Comparison of ENCODE assay signal across 27 cellular contexts in genomic region chr7:50865450-50865849, GRCh38.
"Had no signal": no experiment of that assay in that cellular context is flagged by ENCODE, and none has a peak within 500 bp of the region (broad histone marks: within the 10 kb centered on the region; RNA-seq: fewer than 3 reads in every experiment).

No MANE protein-coding gene starts in this region.

- H3K9me3 ChIP-seq: ascending aorta, heart right ventricle, psoas muscle, spleen, suprapubic skin, tibial artery had no signal

- ATAC-seq: heart right ventricle; naive thymus-derived CD8-positive, alpha-beta T cell; psoas muscle had no signal

- H3K27ac ChIP-seq: ascending aorta, brain microvascular endothelial cell, dorsolateral prefrontal cortex, heart right ventricle, parathyroid adenoma, psoas muscle, spleen, suprapubic skin, tibial artery had no signal

- FAIRE-seq: colon had no signal

- H3K79me2 ChIP-seq: parathyroid adenoma had no signal

- DNase-seq: activated CD4-positive, alpha-beta memory T cell treated with anti-CD3 and anti-CD28 coated beads for 36 hours; activated CD4-positive, alpha-beta T cell treated with anti-CD3 and anti-CD28 coated beads, Interleukin-2, amount 10 ng/mL, durations not matched to agents 24 days and 14 days; activated CD4-positive, CD25-positive, alpha-beta regulatory T cell treated with anti-CD3 and anti-CD28 coated beads, Interleukin-2, amount 50 U/mL, for 72 hours; activated CD8-positive, alpha-beta memory T cell treated with anti-CD3 and anti-CD28 coated beads, Interleukin-2, amount 50 U/mL, for 4 hours; activated effector memory CD4-positive, alpha-beta T cell treated with anti-CD3 and anti-CD28 coated beads, Interleukin-2, amount 50 U/mL, for 16 hours; activated naive CD4-positive, alpha-beta T cell treated with anti-CD3 and anti-CD28 coated beads for 36 hours; activated naive CD8-positive, alpha-beta T cell treated with anti-CD3 and anti-CD28 coated beads, Interleukin-2, amount 10 ng/mL, durations not matched to agents 7 days and 5 days; activated T-cell treated with anti-CD3 and anti-CD28 coated beads, Interleukin-2, amount 50 U/mL, for 1 hour; brain microvascular endothelial cell; central memory CD4-positive, alpha-beta T cell; dorsolateral prefrontal cortex; effector memory CD4-positive, alpha-beta T cell; erythroblast; foreskin melanocyte; heart right ventricle; naive thymus-derived CD8-positive, alpha-beta T cell; nucleus accumbens; psoas muscle; right cardiac atrium; spleen; stimulated activated naive CD4-positive, alpha-beta T cell; T-helper 2 cell; tibial artery had no signal

- H2AFZ ChIP-seq: parathyroid adenoma had no signal

- H3K27me3 ChIP-seq: ascending aorta, brain microvascular endothelial cell, heart right ventricle, spleen, suprapubic skin, tibial artery had no signal

- H3K9ac ChIP-seq: parathyroid adenoma had no signal

- H3K4me1 ChIP-seq: parathyroid adenoma, psoas muscle, spleen had no signal

- H3K36me3 ChIP-seq: ascending aorta, brain microvascular endothelial cell, heart right ventricle, spleen, suprapubic skin, tibial artery had no signal

- H3K4me3 ChIP-seq: ascending aorta, dorsolateral prefrontal cortex, heart right ventricle, psoas muscle, spleen, suprapubic skin, tibial artery had no signal
